8 cellular contexts compared by ENCODE assay signal in the genomic region with DNA sequence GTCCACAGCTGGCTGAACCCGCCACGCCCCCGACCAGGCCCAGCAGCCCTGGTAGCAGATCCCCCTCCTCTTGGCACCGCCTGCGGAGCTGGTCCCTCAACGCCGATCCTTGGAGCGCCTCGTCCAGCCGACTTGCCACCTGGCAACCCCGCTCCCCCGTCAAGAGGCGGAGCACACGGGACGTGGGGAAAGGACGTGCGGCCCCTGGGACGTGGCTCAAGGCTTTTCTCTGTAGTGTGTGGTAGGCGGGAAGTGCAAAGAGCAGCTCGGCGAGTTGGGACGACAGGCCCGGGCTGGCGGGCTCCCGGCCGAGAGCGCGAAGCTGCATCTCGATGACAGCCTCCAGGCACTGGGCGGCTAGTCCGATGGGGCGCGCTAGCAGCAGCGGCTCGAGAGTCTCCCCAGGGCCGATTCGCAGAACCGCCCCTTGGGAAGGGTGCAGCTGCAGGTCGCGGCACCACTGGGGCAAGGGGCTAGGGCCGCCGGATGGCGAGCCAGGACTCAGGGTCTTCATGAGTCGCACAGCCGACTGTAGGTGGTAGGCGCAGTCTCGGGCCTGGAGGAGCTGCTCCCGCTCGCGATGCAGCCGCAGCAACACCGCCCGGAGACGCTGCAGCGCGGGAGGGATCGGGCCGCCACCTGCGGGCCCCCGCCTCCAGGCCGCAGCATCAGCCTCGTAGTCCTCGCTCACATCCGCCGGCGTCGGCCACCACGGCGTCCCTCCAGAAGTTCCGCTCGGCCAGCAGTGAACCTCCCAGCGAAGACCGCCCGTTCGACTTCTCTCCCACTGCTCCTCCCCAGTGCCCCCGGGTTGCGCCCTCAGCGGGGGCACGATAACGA. TPM values are rescaled to one million over a fixed set of nuclear protein-coding genes. Genes with fewer than 3 reads are reported as not detected.
DNase-seq lines count a peak whose midpoint lies in the region; ATAC-seq and TF ChIP-seq lines count a peak whose summit lies in the region.

No MANE protein-coding gene starts in this region.

- peak overlapping the region; percentile 78 for H3K9ac ChIP-seq in endodermal cell (ENCODE audit: extremely low read depth, low read length, poor library complexity, severe bottlenecking)

- H3K4me3 ChIP-seq in GM12865 (ENCODE audit: low read depth, low read length), result peak overlapping the region; percentile 90
- H3K4me3 ChIP-seq in WI38 (ENCODE audit: low read depth, low read length), result peak overlapping the region; percentile 93
- H3K4me3 ChIP-seq in endodermal cell (ENCODE audit: low read length), result peak overlapping the region; percentile 96
- H3K4me3 ChIP-seq in muscle layer of duodenum (ENCODE audit: low read depth in 1 of 2, low read length in 2 of 2), result peak overlapping the region; percentile 98
- H3K4me3 ChIP-seq in urinary bladder (ENCODE audit: low read depth, low read length), result peak overlapping the region; percentile 76

- TF ChIP-seq CTCF in GM12865 (IDR thresholded peaks at IDR 0.05; ENCODE audit: insufficient read depth, low read depth, low read length, missing control alignments), result no peak
- TF ChIP-seq CTCF in WI38 (IDR thresholded peaks at IDR 0.05; ENCODE audit: low read depth, low read length), result no peak
- no peak for TF ChIP-seq CTCF in endodermal cell (conservative IDR thresholded peaks at IDR 0.05)

- TF ChIP-seq EP300 in Ishikawa (IDR thresholded peaks at IDR 0.05; ENCODE audit: borderline replicate concordance), result no peak

- peaks cover 22% of the 10 kb centered on the region for H3K36me3 ChIP-seq in endodermal cell (ENCODE audit: control insufficient read depth, insufficient read depth, low read length)
- peaks cover 11 to 13% of the 10 kb centered on the region in 2 donors for H3K36me3 ChIP-seq in muscle layer of duodenum (ENCODE audit: control insufficient read depth in 1 of 2, insufficient read depth in 2 of 2, low read length in 2 of 2)
- H3K36me3 ChIP-seq in urinary bladder (ENCODE audit: insufficient read depth), result no peaks in the 10 kb centered on the region

- H3K4me3 Mint-ChIP-seq in endodermal cell, result peak overlapping the region; percentile 86

- peaks cover 34% of the 10 kb centered on the region for H3K36me3 Mint-ChIP-seq in endodermal cell (ENCODE audit: low read depth)

- H3K4me1 Mint-ChIP-seq in endodermal cell, result peaks cover 8% of the 10 kb centered on the region

- H3K27me3 ChIP-seq in endodermal cell (ENCODE audit: control insufficient read depth, insufficient read depth, low read length, poor library complexity, severe bottlenecking), result no peaks in the 10 kb centered on the region
- H3K27me3 ChIP-seq in muscle layer of duodenum (ENCODE audit: low read depth, low read length), result no peaks in the 10 kb centered on the region

- H3K27ac Mint-ChIP-seq in endodermal cell, result peak overlapping the region; percentile 98

- peak overlapping the region; percentile 4 for H3K27ac ChIP-seq in endodermal cell (ENCODE audit: low read depth, low read length)
- H3K27ac ChIP-seq in muscle layer of duodenum (ENCODE audit: low read length), result peak overlapping the region; percentile 96
- peak overlapping the region; percentile 83 for H3K27ac ChIP-seq in urinary bladder (ENCODE audit: low read depth)

- no peak for TF ChIP-seq RAD21 in Ishikawa (IDR thresholded peaks at IDR 0.05; ENCODE audit: low read depth)

- H3K9me3 Mint-ChIP-seq in endodermal cell, result no peaks in the 10 kb centered on the region

- H3K9me3 ChIP-seq in endodermal cell (ENCODE audit: control insufficient read depth, low read length) (no peaks in the 10 kb centered on the region), muscle layer of duodenum (ENCODE audit: control insufficient read depth in 1 of 2, low read length in 2 of 2) (no peaks in the 10 kb centered on the region)

- 2% methylated on average over 36 to 80 of the region's 80 CpGs for WGBS in endodermal cell (ENCODE audit: insufficient coverage in 1 of 2, insufficient read length in 1 of 2), 2 experiments
- WGBS in urinary bladder, result 1% methylated on average over 80 of the region's 80 CpGs

- DNase-seq in GM12865 (ENCODE audit: low read depth), result peak; percentile 81
- peak; percentile 61 for DNase-seq in endodermal cell
- no peak for DNase-seq in NCI-H1436 (lab: John Stamatoyannopoulos, UW)

- H3K4me1 ChIP-seq in endodermal cell (ENCODE audit: control insufficient read depth, insufficient read depth, low read length) (peaks cover 3% of the 10 kb centered on the region), muscle layer of duodenum (ENCODE audit: control insufficient read depth in 1 of 2, insufficient read depth in 2 of 2, low read length in 2 of 2) (peaks cover 13 to 30% of the 10 kb centered on the region in 2 donors), urinary bladder (ENCODE audit: insufficient read depth) (peaks cover 6% of the 10 kb centered on the region)

- no peaks in the 10 kb centered on the region for H3K27me3 Mint-ChIP-seq in endodermal cell (ENCODE audit: insufficient read depth)

- peak; percentile 40 for ATAC-seq in GM21619 (IDR thresholded peaks at IDR 0.05; ENCODE audit: unreplicated experiment)

TF ChIP-seq in Ishikawa, 13 proteins besides CTCF, POLR2A, EP300 and RAD21:
- TF ChIP-seq, protein P1, sequence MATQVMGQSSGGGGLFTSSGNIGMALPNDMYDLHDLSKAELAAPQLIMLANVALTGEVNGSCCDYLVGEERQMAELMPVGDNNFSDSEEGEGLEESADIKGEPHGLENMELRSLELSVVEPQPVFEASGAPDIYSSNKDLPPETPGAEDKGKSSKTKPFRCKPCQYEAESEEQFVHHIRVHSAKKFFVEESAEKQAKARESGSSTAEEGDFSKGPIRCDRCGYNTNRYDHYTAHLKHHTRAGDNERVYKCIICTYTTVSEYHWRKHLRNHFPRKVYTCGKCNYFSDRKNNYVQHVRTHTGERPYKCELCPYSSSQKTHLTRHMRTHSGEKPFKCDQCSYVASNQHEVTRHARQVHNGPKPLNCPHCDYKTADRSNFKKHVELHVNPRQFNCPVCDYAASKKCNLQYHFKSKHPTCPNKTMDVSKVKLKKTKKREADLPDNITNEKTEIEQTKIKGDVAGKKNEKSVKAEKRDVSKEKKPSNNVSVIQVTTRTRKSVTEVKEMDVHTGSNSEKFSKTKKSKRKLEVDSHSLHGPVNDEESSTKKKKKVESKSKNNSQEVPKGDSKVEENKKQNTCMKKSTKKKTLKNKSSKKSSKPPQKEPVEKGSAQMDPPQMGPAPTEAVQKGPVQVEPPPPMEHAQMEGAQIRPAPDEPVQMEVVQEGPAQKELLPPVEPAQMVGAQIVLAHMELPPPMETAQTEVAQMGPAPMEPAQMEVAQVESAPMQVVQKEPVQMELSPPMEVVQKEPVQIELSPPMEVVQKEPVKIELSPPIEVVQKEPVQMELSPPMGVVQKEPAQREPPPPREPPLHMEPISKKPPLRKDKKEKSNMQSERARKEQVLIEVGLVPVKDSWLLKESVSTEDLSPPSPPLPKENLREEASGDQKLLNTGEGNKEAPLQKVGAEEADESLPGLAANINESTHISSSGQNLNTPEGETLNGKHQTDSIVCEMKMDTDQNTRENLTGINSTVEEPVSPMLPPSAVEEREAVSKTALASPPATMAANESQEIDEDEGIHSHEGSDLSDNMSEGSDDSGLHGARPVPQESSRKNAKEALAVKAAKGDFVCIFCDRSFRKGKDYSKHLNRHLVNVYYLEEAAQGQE (IDR thresholded peaks at IDR 0.05; ENCODE audit: low read depth), result no peak
- TF ChIP-seq, protein P2, sequence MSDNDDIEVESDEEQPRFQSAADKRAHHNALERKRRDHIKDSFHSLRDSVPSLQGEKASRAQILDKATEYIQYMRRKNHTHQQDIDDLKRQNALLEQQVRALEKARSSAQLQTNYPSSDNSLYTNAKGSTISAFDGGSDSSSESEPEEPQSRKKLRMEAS (IDR thresholded peaks at IDR 0.05), result 0 out of 2 replicates have a peak, but pooled peaks have one; percentile 19
- TF ChIP-seq TAF1 (IDR thresholded peaks at IDR 0.05; ENCODE audit: low read depth) (no peak), EGR1 (IDR thresholded peaks at IDR 0.05) (no peak), YY1 (IDR thresholded peaks at IDR 0.05; ENCODE audit: low read depth) (no peak)
- TF ChIP-seq, protein P3, sequence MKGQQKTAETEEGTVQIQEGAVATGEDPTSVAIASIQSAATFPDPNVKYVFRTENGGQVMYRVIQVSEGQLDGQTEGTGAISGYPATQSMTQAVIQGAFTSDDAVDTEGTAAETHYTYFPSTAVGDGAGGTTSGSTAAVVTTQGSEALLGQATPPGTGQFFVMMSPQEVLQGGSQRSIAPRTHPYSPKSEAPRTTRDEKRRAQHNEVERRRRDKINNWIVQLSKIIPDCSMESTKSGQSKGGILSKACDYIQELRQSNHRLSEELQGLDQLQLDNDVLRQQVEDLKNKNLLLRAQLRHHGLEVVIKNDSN (IDR thresholded peaks at IDR 0.05), result no peak

RNA-seq across cellular contexts. Expression of a gene that starts 0.6 kb away (rescaled TPM):
- total RNA-seq in endodermal cell (10 to 100 TPM; 19.0 to 24.7 TPM), urinary bladder (28.2 TPM)
- 10.0 TPM for polyA plus RNA-seq in endodermal cell (2013, experiment 1 of 2)
- 11.4 TPM for polyA plus RNA-seq in endodermal cell (2013, experiment 2 of 2)
- polyA plus RNA-seq in urinary bladder, result 7.0 TPM

RNA-seq across cellular contexts. Expression of a gene that starts 0.7 kb away (rescaled TPM):
- 10 to 100 TPM; 31.5 to 32.4 TPM for total RNA-seq in endodermal cell
- 26.4 TPM for polyA plus RNA-seq in endodermal cell (2013, experiment 1 of 2)
- 22.2 TPM for polyA plus RNA-seq in endodermal cell (2013, experiment 2 of 2)
- 10.8 TPM for total RNA-seq in urinary bladder
- polyA plus RNA-seq in urinary bladder, result 20.9 TPM

RNA-seq across cellular contexts. Expression of a gene that starts 9.7 kb away (rescaled TPM):
- total RNA-seq in endodermal cell, result 10 to 100 TPM; 50.9 to 62.7 TPM
- polyA plus RNA-seq in endodermal cell (2013, experiment 1 of 2), result 50.6 TPM
- 44.2 TPM for polyA plus RNA-seq in endodermal cell (2013, experiment 2 of 2)
- 14.0 TPM for total RNA-seq in urinary bladder
- 75.2 TPM for polyA plus RNA-seq in urinary bladder

RNA-seq across cellular contexts. Expression of a gene that starts 17.0 kb away (rescaled TPM):
- total RNA-seq in endodermal cell (10 to 100 TPM; 64.8 to 72.9 TPM), urinary bladder (28.4 TPM)
- polyA plus RNA-seq in endodermal cell (2013, experiment 1 of 2), result 48.1 TPM
- 46.6 TPM for polyA plus RNA-seq in endodermal cell (2013, experiment 2 of 2)
- polyA plus RNA-seq in urinary bladder, result 27.2 TPM

RNA-seq across cellular contexts. Expression of a gene that starts 17.2 kb away (rescaled TPM):
- 1 to 10 TPM; 1.3 to 1.6 TPM for total RNA-seq in endodermal cell
- 0.50 TPM for polyA plus RNA-seq in endodermal cell (2013, experiment 1 of 2)
- polyA plus RNA-seq in endodermal cell (2013, experiment 2 of 2), result 0.41 TPM
- total RNA-seq in urinary bladder, result 0.95 TPM
- 0.95 TPM for polyA plus RNA-seq in urinary bladder

Comparison
In these comparisons a context has a peak if more than half of its experiments do, and no peak if none do; other contexts are left out.
1. H3K27ac ChIP-seq: peak in every context shown above with its lines; median percentile 96 in muscle layer of duodenum; 83 in urinary bladder; 4 in endodermal cell.